In genomic region chr5:16987776-16988175, GRCh38 we compare ENCODE assay signal across 31 cellular contexts. TPM values are rescaled to one million over a fixed set of nuclear protein-coding genes. Genes with fewer than 3 reads are reported as not detected.
"Had no signal": no experiment of that assay in that cellular context is flagged by ENCODE, and none has a peak within 500 bp of the region (broad histone marks: within the 10 kb centered on the region; RNA-seq: fewer than 3 reads in every experiment).

No MANE protein-coding gene starts in this region.

- H3K9me3 ChIP-seq: colonic mucosa, left lung, mucosa of descending colon, stomach, thoracic aorta, tibial nerve, upper lobe of left lung had no signal

- H3K36me3 Mint-ChIP-seq: immature natural killer cell; mesothelial cell of epicardium; naive B cell; natural killer cell treated with Interleukin-12 subunit alpha and Interleukin-12 subunit beta and Interleukin-15 and Interleukin-18, amount 100 ng/mL, for 72 hours; neural progenitor cell; stimulated activated effector memory CD8-positive, alpha-beta T cell treated with anti-CD3 and anti-CD28 coated beads, Interleukin-12 subunit alpha, Interleukin-12 subunit beta, amount 100 ng/mL, for 72 hours had no signal

- H2AFZ ChIP-seq: neural progenitor cell, parathyroid adenoma had no signal

- H3K4me3 Mint-ChIP-seq: dendritic cell treated with granulocyte-macrophage colony-stimulating factor and Interleukin-4, amounts not matched to agents 40 ng/mL and 50 ng/mL, for 4 days; endodermal cell; immature natural killer cell; mesothelial cell of epicardium; naive B cell; natural killer cell treated with Interleukin-12 subunit alpha and Interleukin-12 subunit beta and Interleukin-15 and Interleukin-18, amount 100 ng/mL, for 72 hours; neural progenitor cell; stimulated activated effector memory CD8-positive, alpha-beta T cell treated with anti-CD3 and anti-CD28 coated beads, Interleukin-12 subunit alpha, Interleukin-12 subunit beta, amount 100 ng/mL, for 72 hours had no signal

- H3K9ac ChIP-seq: neural progenitor cell, parathyroid adenoma had no signal

- H3K4me1 Mint-ChIP-seq: endodermal cell; immature natural killer cell; mesothelial cell of epicardium; naive B cell; stimulated activated effector memory CD8-positive, alpha-beta T cell treated with anti-CD3 and anti-CD28 coated beads, Interleukin-12 subunit alpha, Interleukin-12 subunit beta, amount 100 ng/mL, for 72 hours had no signal

- H3K36me3 ChIP-seq: colonic mucosa, left lung, neural progenitor cell, stomach, thoracic aorta, tibial nerve, upper lobe of left lung had no signal

- H3K27ac Mint-ChIP-seq: dendritic cell treated with granulocyte-macrophage colony-stimulating factor and Interleukin-4, amounts not matched to agents 40 ng/mL and 50 ng/mL, for 4 days; endodermal cell; immature natural killer cell; mesothelial cell of epicardium; naive B cell; natural killer cell treated with Interleukin-12 subunit alpha and Interleukin-12 subunit beta and Interleukin-15 and Interleukin-18, amount 100 ng/mL, for 72 hours; neural progenitor cell; progenitor cell of endocrine pancreas; stimulated activated effector memory CD8-positive, alpha-beta T cell treated with anti-CD3 and anti-CD28 coated beads, Interleukin-12 subunit alpha, Interleukin-12 subunit beta, amount 100 ng/mL, for 72 hours had no signal

- FAIRE-seq: frontal cortex, urothelium cell line had no signal

- H3K27me3 ChIP-seq: colonic mucosa, left lung, neural progenitor cell, stomach, tibial nerve, upper lobe of left lung had no signal

- H3K4me3 ChIP-seq: colonic mucosa, left lung, mucosa of descending colon, neural progenitor cell, smooth muscle cell, stomach, thoracic aorta, tibial nerve, upper lobe of left lung had no signal

- ATAC-seq: esophagus mucosa; left lung; mucosa of descending colon; natural killer cell treated with Interleukin-12 subunit alpha and Interleukin-12 subunit beta and Interleukin-15 and Interleukin-18, amount 100 ng/mL, for 72 hours; sciatic nerve; stimulated activated effector memory CD8-positive, alpha-beta T cell treated with anti-CD3 and anti-CD28 coated beads, Interleukin-12 subunit alpha, Interleukin-12 subunit beta, amount 100 ng/mL, for 72 hours had no signal

- H3K27me3 Mint-ChIP-seq: natural killer cell treated with Interleukin-12 subunit alpha and Interleukin-12 subunit beta and Interleukin-15 and Interleukin-18, amount 100 ng/mL, for 72 hours; progenitor cell of endocrine pancreas had no signal

- H3K27ac ChIP-seq: colonic mucosa, epithelial cell of prostate, left lung, neural progenitor cell, parathyroid adenoma, stomach, thoracic aorta, tibial nerve, upper lobe of left lung had no signal

- DNase-seq: colonic mucosa; effector CD8-positive, alpha-beta T cell; endodermal cell; hypothalamus; immature natural killer cell; islet precursor cell; left lung; mesenchymal stem cell; mucosa of descending colon; naive B cell; stimulated activated CD4-positive, alpha-beta T cell treated with anti-CD3 and anti-CD28 coated beads, Interleukin-12 subunit alpha, Interleukin-12 subunit beta, amount 100 ng/mL, for 4 hours; stimulated activated CD4-positive, alpha-beta T cell treated with anti-CD3 and anti-CD28 coated beads, Interleukin-2, amount 100 ng/mL, for 24 hours; stimulated activated CD4-positive, alpha-beta T cell treated with anti-CD3 and anti-CD28 coated beads, Interleukin-4, amount 100 ng/mL, for 24 hours; stimulated activated naive CD4-positive, alpha-beta T cell treated with Interleukin-2 at 50 U/mL for 16 hours; stomach; upper lobe of left lung had no signal

- H3K4me2 ChIP-seq: neural progenitor cell, smooth muscle cell had no signal

- H3K79me2 ChIP-seq: parathyroid adenoma had no signal

- H3K9me3 Mint-ChIP-seq: dendritic cell treated with granulocyte-macrophage colony-stimulating factor and Interleukin-4, amounts not matched to agents 40 ng/mL and 50 ng/mL, for 4 days; natural killer cell treated with Interleukin-12 subunit alpha and Interleukin-12 subunit beta and Interleukin-15 and Interleukin-18, amount 100 ng/mL, for 72 hours had no signal

- H3K4me1 ChIP-seq: colonic mucosa, left lung, neural progenitor cell, parathyroid adenoma, stomach, upper lobe of left lung had no signal

RNA-seq across cellular contexts. Expression of gene MYO10, which starts 51.7 kb away (rescaled TPM):
- total RNA-seq: natural killer cell treated with Interleukin-12 subunit alpha and Interleukin-12 subunit beta and Interleukin-15 and Interleukin-18, amount 100 ng/mL, for 72 hours had no signal
- polyA plus RNA-seq: immature natural killer cell had no signal
